ENCODE assay signal across 8 cellular contexts in genomic region chr18:5630057-5630765, GRCh38.
A peak's percentile ranks its signal among the peaks of the same experiment; 100 is the strongest.
DNase-seq lines count a peak whose midpoint lies in the region; ATAC-seq, FAIRE-seq and TF ChIP-seq lines count a peak whose summit lies in the region.

No MANE protein-coding gene starts in this region.

- intact Hi-C loops in kidney (cut with DNase I): no loop called here

- 1 to 3% (median 1%) methylated on average over 50 to 72 of the region's 72 CpGs for WGBS in small intestine, 3 donors

- peaks cover 4 to 15% of the 10 kb centered on the region in 2 donors for H3K4me1 ChIP-seq in kidney (ENCODE audit: control insufficient read depth in 1 of 2, insufficient read depth in 1 of 2, low read depth in 1 of 2, low read length in 2 of 2)
- peaks cover 0 to 9% of the 10 kb centered on the region in 2 donors for H3K4me1 ChIP-seq in small intestine (ENCODE audit: control insufficient read depth in 2 of 2, insufficient read depth in 1 of 2, low read depth in 1 of 2, low read length in 1 of 2)

- ATAC-seq in HG03103 (IDR thresholded peaks at IDR 0.05; ENCODE audit: low read depth, unreplicated experiment): peak; percentile 69

- TF ChIP-seq CTCF in kidney (IDR thresholded peaks at IDR 0.05; ENCODE audit: borderline replicate concordance, extremely low read depth, insufficient read depth): no peak

- H3K9me3 ChIP-seq in kidney (ENCODE audit: control insufficient read depth in 1 of 2, low read length in 2 of 2): no peaks in the 10 kb centered on the region
- H3K9me3 ChIP-seq in small intestine (ENCODE audit: control insufficient read depth, low read depth): no peaks in the 10 kb centered on the region

- H3K4me3 ChIP-seq in kidney (ENCODE audit: low read length in 2 of 2): peak overlapping the region; percentile 67 to 70
- H3K4me3 ChIP-seq in small intestine (ENCODE audit: low read depth in 1 of 2, low read length in 2 of 2): peak overlapping the region; percentile 17 to 95

- H3K36me3 ChIP-seq in kidney (ENCODE audit: control insufficient read depth in 1 of 2, insufficient read depth in 2 of 2, low read length in 2 of 2) (no peaks in the 10 kb centered on the region), small intestine (ENCODE audit: control insufficient read depth in 2 of 2, insufficient read depth in 2 of 2, low read length in 2 of 2) (peaks cover 0 to under 1% of the 10 kb centered on the region in 2 donors)

- H3K27ac ChIP-seq in kidney (ENCODE audit: low read depth in 2 of 2, low read length in 2 of 2): peak overlapping the region; percentile 79 to 92
- peak overlapping the region; percentile 94 to 99 for H3K27ac ChIP-seq in small intestine (ENCODE audit: low read depth in 1 of 2, low read length in 1 of 2)

- H3K27me3 ChIP-seq in small intestine (ENCODE audit: control insufficient read depth in 2 of 2, insufficient read depth in 2 of 2, low read length in 2 of 2): no peaks in the 10 kb centered on the region

- H3K9ac ChIP-seq in kidney (ENCODE audit: low read length in 2 of 2): peak overlapping the region in 1 of 2 donors; percentile 70

- no peak for FAIRE-seq in kidney (lab: Jason Lieb, UNC)
- no peak for FAIRE-seq in small intestine (lab: Jason Lieb, UNC)

- peak; percentile 68 for DNase-seq in activated CD4-positive, alpha-beta T cell treated with anti-CD3 and anti-CD28 coated beads for 48 hours
- no peak for DNase-seq in activated CD4-positive, alpha-beta T cell treated with anti-CD3 and anti-CD28 coated beads for 1 hour
- DNase-seq in NOMO-1 (lab: John Stamatoyannopoulos, UW; ENCODE audit: unreplicated experiment in 2 of 2) (peak; percentile 56 to 74), cerebellar nuclear complex (lab: John Stamatoyannopoulos, UW) (peak; percentile 15 to 60), kidney (peak; percentile 87), small intestine (peak; percentile 90), SW480 (ENCODE audit: low spot score) (no peak)

Comparison
In these comparisons a context has a peak if more than half of its experiments do, and no peak if none do; other contexts are left out.
1. DNase-seq: peak in activated CD4-positive, alpha-beta T cell treated with anti-CD3 and anti-CD28 coated beads for 48 hours (single experiment), NOMO-1 (2 of 2), cerebellar nuclear complex (2 of 2), kidney (single experiment) and small intestine (single experiment); none in activated CD4-positive, alpha-beta T cell treated with anti-CD3 and anti-CD28 coated beads for 1 hour (single experiment) and SW480 (single experiment).